ENCODE assay signal across 13 cellular contexts in genomic region chr11:61912991-61913698, GRCh38. TPM values are rescaled to one million over a fixed set of nuclear protein-coding genes. Genes with fewer than 3 reads are reported as not detected.
DNase-seq lines count a peak whose midpoint lies in the region; ATAC-seq and TF ChIP-seq lines count a peak whose summit lies in the region.
"Had no signal": no experiment of that assay in that cellular context is flagged by ENCODE, and none has a peak within 500 bp of the region (broad histone marks: within the 10 kb centered on the region; RNA-seq: fewer than 3 reads in every experiment).

No MANE protein-coding gene starts in this region.

- H3K9me3 Mint-ChIP-seq in GM23338 = no peaks in the 10 kb centered on the region; the same call in 2 of the 3 replicates
- H3K9me3 Mint-ChIP-seq in osteocyte (ENCODE audit: unreplicated experiment) = no peaks in the 10 kb centered on the region
- H3K9me3 Mint-ChIP-seq in effector memory CD8-positive, alpha-beta T cell = no peaks in the 10 kb centered on the region
- H3K9me3 Mint-ChIP-seq in activated T-helper 17 cell treated with anti-CD3 and anti-CD28 coated beads, Interleukin-2, amount 50 U/mL, for 72 hours = no peaks in the 10 kb centered on the region

- no peak for TF ChIP-seq EP300 in gastroesophageal sphincter (IDR thresholded peaks at IDR 0.05)

- H3K27me3 Mint-ChIP-seq in GM23338 (ENCODE audit: insufficient read depth, low read depth, poor library complexity) (peaks cover 32% of the 10 kb centered on the region), osteocyte (ENCODE audit: unreplicated experiment) (no peaks in the 10 kb centered on the region)
- H3K27me3 Mint-ChIP-seq in effector memory CD8-positive, alpha-beta T cell = peaks cover 38 to 68% of the 10 kb centered on the region in 2 donors
- peaks cover 31% of the 10 kb centered on the region for H3K27me3 Mint-ChIP-seq in activated T-helper 17 cell treated with anti-CD3 and anti-CD28 coated beads, Interleukin-2, amount 50 U/mL, for 72 hours

- H3K9ac ChIP-seq in BLaER1 treated with 17β-estradiol and CSF1 and Interleukin-3, amounts not matched to agents 10 nM and 100 nM = peak overlapping the region in 7 of 11 experiments; percentile 11 to 83 (median 60); a peak in 10 of 22 replicates

- H3K36me3 Mint-ChIP-seq in GM23338 (ENCODE audit: low read depth) (no peaks in the 10 kb centered on the region; the same call in 2 of the 3 replicates), osteocyte (ENCODE audit: unreplicated experiment) (no peaks in the 10 kb centered on the region)
- peaks cover 2% of the 10 kb centered on the region for H3K36me3 Mint-ChIP-seq in effector memory CD8-positive, alpha-beta T cell (ENCODE audit: insufficient read depth)
- no peaks in the 10 kb centered on the region for H3K36me3 Mint-ChIP-seq in activated T-helper 17 cell treated with anti-CD3 and anti-CD28 coated beads, Interleukin-2, amount 50 U/mL, for 72 hours (ENCODE audit: low read depth)

- no peaks in the 10 kb centered on the region; a peak in 1 of 22 replicates for H4K20me1 ChIP-seq in BLaER1 treated with 17β-estradiol and CSF1 and Interleukin-3, amounts not matched to agents 10 nM and 100 nM
- H4K20me1 ChIP-seq in GM23338 (replicated peaks; ENCODE audit: insufficient read depth) = no peaks in the 10 kb centered on the region

- DNase-seq in GM23338 (ENCODE audit: low spot score) (no peak), osteocyte (ENCODE audit: extremely low spot score, unreplicated experiment) (no peak)
- DNase-seq in effector memory CD8-positive, alpha-beta T cell = no peak
- DNase-seq: activated CD4-positive, alpha-beta T cell treated with anti-CD3 and anti-CD28 coated beads, Interleukin-2, amount 50 U/mL, for 48 hours; NCI-H1092; PC-9; stimulated activated CD4-positive, alpha-beta T cell treated with anti-CD3 and anti-CD28 coated beads, Interleukin-2, amount 100 ng/mL, for 48 hours had no signal

- peaks cover 0 to 17% (median 0%) of the 10 kb centered on the region in 11 experiments; a peak in 4 of 22 replicates for H3K36me3 ChIP-seq in BLaER1 treated with 17β-estradiol and CSF1 and Interleukin-3, amounts not matched to agents 10 nM and 100 nM
- no peaks in the 10 kb centered on the region; the same call in 1 of the 2 replicates for H3K36me3 ChIP-seq in GM23338 (ENCODE audit: insufficient read depth)
- H3K36me3 ChIP-seq in gastroesophageal sphincter = peaks cover 0 to under 1% of the 10 kb centered on the region in 2 donors
- H3K36me3 ChIP-seq: thoracic aorta had no signal

- H3K9me2 ChIP-seq in GM23338 (ENCODE audit: insufficient read depth) = no peaks in the 10 kb centered on the region

- peaks cover 38 to 98% (median 66%) of the 10 kb centered on the region in 10 experiments for H3K4me1 ChIP-seq in BLaER1 treated with 17β-estradiol and CSF1 and Interleukin-3, amounts not matched to agents 10 nM and 100 nM
- H3K4me1 ChIP-seq in GM23338 (ENCODE audit: insufficient read depth) (peaks cover 14% of the 10 kb centered on the region), gastroesophageal sphincter (peaks cover 0 to 90% (median 20%) of the 10 kb centered on the region in 3 donors)

- H3K4me3 ChIP-seq in BLaER1 treated with 17β-estradiol and CSF1 and Interleukin-3, amounts not matched to agents 10 nM and 100 nM = peak overlapping the region in 3 of 10 experiments; percentile 26 to 78 (median 71); a peak in 5 of 20 replicates
- no peak overlapping the region for H3K4me3 ChIP-seq in GM23338
- H3K4me3 ChIP-seq in gastroesophageal sphincter = no peak overlapping the region
- H3K4me3 ChIP-seq: PC-9, thoracic aorta had no signal

- H3K4me1 Mint-ChIP-seq in GM23338 = peaks cover 21% of the 10 kb centered on the region
- peaks cover 40% of the 10 kb centered on the region for H3K4me1 Mint-ChIP-seq in osteocyte (ENCODE audit: unreplicated experiment)
- H3K4me1 Mint-ChIP-seq in effector memory CD8-positive, alpha-beta T cell (ENCODE audit: low read depth in 2 of 2) = peaks cover 6 to 7% of the 10 kb centered on the region in 2 donors
- H3K4me1 Mint-ChIP-seq in activated T-helper 17 cell treated with anti-CD3 and anti-CD28 coated beads, Interleukin-2, amount 50 U/mL, for 72 hours = no peaks in the 10 kb centered on the region

- TF ChIP-seq CTCF in GM23338 (conservative IDR thresholded peaks at IDR 0.05; ENCODE audit: low read depth in 2 of 2) = no peak
- no peak for TF ChIP-seq CTCF in gastroesophageal sphincter (IDR thresholded peaks at IDR 0.05)
- no peak for TF ChIP-seq CTCF in osteocyte (IDR thresholded peaks at IDR 0.05)

- no peaks in the 10 kb centered on the region for H3K9me3 ChIP-seq in BLaER1 treated with 17β-estradiol and CSF1 and Interleukin-3, amounts not matched to agents 10 nM and 100 nM (replicated peaks in 1 of 11)
- H3K9me3 ChIP-seq in gastroesophageal sphincter = no peaks in the 10 kb centered on the region
- H3K9me3 ChIP-seq: thoracic aorta had no signal

- peak overlapping the region in 9 of 11 experiments; percentile 34 to 90 (median 63); a peak in 16 of 22 replicates for H3K27ac ChIP-seq in BLaER1 treated with 17β-estradiol and CSF1 and Interleukin-3, amounts not matched to agents 10 nM and 100 nM
- H3K27ac ChIP-seq in GM23338 (ENCODE audit: low read depth) = no peak overlapping the region
- peak overlapping the region in 3 of 4 donors; percentile 50 to 60 (median 54) for H3K27ac ChIP-seq in gastroesophageal sphincter
- H3K27ac ChIP-seq: PC-9, thoracic aorta had no signal

- ATAC-seq in GM23338 (no peak), gastroesophageal sphincter (no peak), GM18870 (IDR thresholded peaks at IDR 0.05; ENCODE audit: unreplicated experiment) (no peak), GM18505 (IDR thresholded peaks at IDR 0.05; ENCODE audit: unreplicated experiment) (no peak)
- no peak for ATAC-seq in effector memory CD8-positive, alpha-beta T cell (replicated peaks)
- no peak for ATAC-seq in activated T-helper 17 cell treated with anti-CD3 and anti-CD28 coated beads, Interleukin-2, amount 50 U/mL, for 72 hours (replicated peaks)

- H3F3A ChIP-seq in GM23338 (replicated peaks; ENCODE audit: low read depth) = no peaks in the 10 kb centered on the region

- 0 out of 2 replicates have a peak overlapping the region, but pooled peaks have one; percentile 12 for H3K27ac Mint-ChIP-seq in GM23338
- peak overlapping the region; percentile 24 for H3K27ac Mint-ChIP-seq in osteocyte (ENCODE audit: unreplicated experiment)
- no peak overlapping the region for H3K27ac Mint-ChIP-seq in effector memory CD8-positive, alpha-beta T cell
- H3K27ac Mint-ChIP-seq in activated T-helper 17 cell treated with anti-CD3 and anti-CD28 coated beads, Interleukin-2, amount 50 U/mL, for 72 hours = no peak overlapping the region

- H3K27me3 ChIP-seq in BLaER1 treated with 17β-estradiol and CSF1 and Interleukin-3, amounts not matched to agents 10 nM and 100 nM = peaks cover 16 to 49% (median 44%) of the 10 kb centered on the region in 11 experiments; a peak in 21 of 22 replicates
- peaks cover 14% of the 10 kb centered on the region for H3K27me3 ChIP-seq in GM23338 (ENCODE audit: insufficient read depth)
- no peaks in the 10 kb centered on the region for H3K27me3 ChIP-seq in gastroesophageal sphincter

- TF ChIP-seq POLR2A in gastroesophageal sphincter (IDR thresholded peaks at IDR 0.05) (no peak), GM18505 (IDR thresholded peaks at IDR 0.05; ENCODE audit: borderline replicate concordance, extremely low read depth, insufficient read depth, insufficient read length) (no peak)

- no peak overlapping the region for H2AFZ ChIP-seq in GM23338
- H2AFZ ChIP-seq: PC-9 had no signal

- 76% methylated on average over 10 to 13 of the region's 18 CpGs for WGBS in gastroesophageal sphincter (ENCODE audit: low coverage in 1 of 2), 2 donors

- H3K4me2 ChIP-seq in BLaER1 treated with 17β-estradiol and CSF1 and Interleukin-3, amounts not matched to agents 10 nM and 100 nM = peak overlapping the region; percentile 67 to 97 (median 81)
- H3K4me2 ChIP-seq in GM23338 = no peak overlapping the region
- H3K4me2 ChIP-seq: PC-9 had no signal

- no peaks in the 10 kb centered on the region for H3K79me2 ChIP-seq in GM23338 (replicated peaks; ENCODE audit: insufficient read depth)

- H3K4me3 Mint-ChIP-seq in GM23338 (no peak overlapping the region), osteocyte (ENCODE audit: unreplicated experiment) (no peak overlapping the region)
- H3K4me3 Mint-ChIP-seq in effector memory CD8-positive, alpha-beta T cell = no peak overlapping the region
- H3K4me3 Mint-ChIP-seq in activated T-helper 17 cell treated with anti-CD3 and anti-CD28 coated beads, Interleukin-2, amount 50 U/mL, for 72 hours = no peak overlapping the region

TF ChIP-seq in GM23338, 12 proteins besides CTCF, POLR2A, EP300 and RAD21 (continues in another document):
- TF ChIP-seq CREB1 (CRISPR knock-in tag; IDR thresholded peaks at IDR 0.05; ENCODE audit: low read depth) = no peak
- TF ChIP-seq STAT1 (IDR thresholded peaks at IDR 0.05; ENCODE audit: unreplicated experiment) = no peak
- TF ChIP-seq NANOG (IDR thresholded peaks at IDR 0.05; ENCODE audit: borderline replicate concordance) = no peak

RNA-seq across cellular contexts. Expression of gene RAB3IL1, which starts 4.2 kb away (rescaled TPM):
- 2.7 and 4.0 TPM in 2 replicates for total RNA-seq in GM23338 (2014; rRNA removed; shearing (Covaris generic))
- polyA plus RNA-seq in GM23338 (2016; fragmentation: Nextera tagmentation; extraction: Ambion mirVana) = 3.4 and 3.9 TPM in 2 replicates
- total RNA-seq in gastroesophageal sphincter = 10 to 100 TPM; 11.5 to 22.1 (median 14.7) TPM
- 44.2 and 49.2 TPM in 2 replicates for total RNA-seq in osteocyte
- not detected for total RNA-seq in activated T-helper 17 cell treated with anti-CD3 and anti-CD28 coated beads, Interleukin-2, amount 50 U/mL, for 72 hours

RNA-seq across cellular contexts. Expression of gene FADS3, which starts 21.8 kb away (rescaled TPM):
- 73.5 and 91.4 TPM in 2 replicates for total RNA-seq in GM23338 (2014; rRNA removed; shearing (Covaris generic))
- polyA plus RNA-seq in GM23338 (2016; fragmentation: Nextera tagmentation; extraction: Ambion mirVana) = 44.4 and 44.6 TPM in 2 replicates
- total RNA-seq in gastroesophageal sphincter (10 to 100 TPM; 41.6 to 81.6 (median 60.5) TPM), osteocyte (117 and 118 TPM in 2 replicates)
- total RNA-seq in activated T-helper 17 cell treated with anti-CD3 and anti-CD28 coated beads, Interleukin-2, amount 50 U/mL, for 72 hours = 10 to 100 TPM in 1 of 2 donors, 1 to 10 TPM in 1; 3.6 to 24.7 TPM

RNA-seq across cellular contexts. Expression of gene BEST1, which starts 37.0 kb away (rescaled TPM):
- total RNA-seq in GM23338 (2014; rRNA removed; shearing (Covaris generic)) = 0.35 and 0.89 TPM in 2 replicates
- 0.44 and 0.75 TPM in 2 replicates for polyA plus RNA-seq in GM23338 (2016; fragmentation: Nextera tagmentation; extraction: Ambion mirVana)
- total RNA-seq in gastroesophageal sphincter = 1 to 10 TPM; 3.0 to 4.0 (median 3.4) TPM
- total RNA-seq in osteocyte = 0.81 and 2.0 TPM in 2 replicates
- under 1 TPM; 0.05 to 0.24 TPM for total RNA-seq in activated T-helper 17 cell treated with anti-CD3 and anti-CD28 coated beads, Interleukin-2, amount 50 U/mL, for 72 hours

RNA-seq across cellular contexts. Expression of gene FTH1, which starts 54.3 kb away (rescaled TPM):
- 718 and 839 TPM in 2 replicates for total RNA-seq in GM23338 (2014; rRNA removed; shearing (Covaris generic))
- 2,531 and 2,750 TPM in 2 replicates for polyA plus RNA-seq in GM23338 (2016; fragmentation: Nextera tagmentation; extraction: Ambion mirVana)
- total RNA-seq in gastroesophageal sphincter = 1,000 to 10,000 TPM; 1,945 to 2,292 (median 2,070) TPM
- total RNA-seq in osteocyte = 2,993 and 3,020 TPM in 2 replicates
- 1,000 to 10,000 TPM in 1 of 2 donors, 100 to 1,000 TPM in 1; 701 to 1,114 TPM for total RNA-seq in activated T-helper 17 cell treated with anti-CD3 and anti-CD28 coated beads, Interleukin-2, amount 50 U/mL, for 72 hours

Comparison
In these comparisons a context has a peak if more than half of its experiments do, and no peak if none do; other contexts are left out.
1. H3K27ac Mint-ChIP-seq: peak in GM23338 (single experiment) and osteocyte (single experiment); none in effector memory CD8-positive, alpha-beta T cell (0 of 2) and activated T-helper 17 cell treated with anti-CD3 and anti-CD28 coated beads, Interleukin-2, amount 50 U/mL, for 72 hours (single experiment).